24 cellular contexts compared by ENCODE assay signal in genomic region chr3:179113903-179114302, GRCh38.
"Had no signal": no experiment of that assay in that cellular context is flagged by ENCODE, and none has a peak within 500 bp of the region (broad histone marks: within the 10 kb centered on the region; RNA-seq: fewer than 3 reads in every experiment).

No MANE protein-coding gene starts in this region.

- DNase-seq: activated B cell treated with CpG ODN at 0.5 μM for 24 hours; activated CD4-positive, alpha-beta T cell treated with anti-CD3 and anti-CD28 coated beads for 48 hours; activated CD8-positive, alpha-beta memory T cell treated with anti-CD3 and anti-CD28 coated beads, Interleukin-2, amount 50 U/mL, for 4 hours; activated CD8-positive, alpha-beta T cell treated with anti-CD3 and anti-CD28 coated beads, Interleukin-2, amount 10 ng/mL, durations not matched to agents 7 days and 5 days; activated effector memory CD4-positive, alpha-beta T cell treated with anti-CD3 and anti-CD28 coated beads, Interleukin-2, amount 50 U/mL, for 16 hours; activated T-cell treated with anti-CD3 and anti-CD28 coated beads, Interleukin-2, amount 50 U/mL, for 48 hours; amniotic stem cell; cerebellar nuclear complex; dermis blood vessel endothelial cell; head of caudate nucleus; left colon; naive B cell; stimulated activated CD4-positive, alpha-beta T cell treated with anti-CD3 and anti-CD28 coated beads, Interleukin-1b, Interleukin-23, amount 100 ng/mL, for 48 hours; stimulated activated naive CD8-positive, alpha-beta T cell treated with anti-CD3 and anti-CD28 coated beads, Interleukin-15, amount 100 ng/mL, for 72 hours; SW 1271; testis; upper lobe of right lung had no signal

- H3K27ac ChIP-seq: breast epithelium, epithelial cell of prostate, neural progenitor cell, testis, upper lobe of right lung had no signal

- H3K4me3 ChIP-seq: breast epithelium, neural progenitor cell, testis, upper lobe of right lung had no signal

- H3K36me3 ChIP-seq: breast epithelium, neural progenitor cell, upper lobe of right lung had no signal

- FAIRE-seq: frontal cortex, islet of Langerhans, TTC549 had no signal

- H3K9me3 ChIP-seq: breast epithelium, testis, upper lobe of right lung had no signal

- H3K4me1 ChIP-seq: breast epithelium, neural progenitor cell, testis, upper lobe of right lung had no signal

- H3K27me3 ChIP-seq: breast epithelium, neural progenitor cell, testis, upper lobe of right lung had no signal

- ATAC-seq: activated CD8-positive, alpha-beta T cell treated with anti-CD3 and anti-CD28 coated beads, Interleukin-2, amount 10 ng/mL, durations not matched to agents 7 days and 5 days; left colon; sciatic nerve; stimulated activated naive CD8-positive, alpha-beta T cell treated with anti-CD3 and anti-CD28 coated beads, Interleukin-15, amount 100 ng/mL, for 72 hours; upper lobe of right lung had no signal
